Comparison of ENCODE assay signal across 8 cellular contexts in the genomic region with DNA sequence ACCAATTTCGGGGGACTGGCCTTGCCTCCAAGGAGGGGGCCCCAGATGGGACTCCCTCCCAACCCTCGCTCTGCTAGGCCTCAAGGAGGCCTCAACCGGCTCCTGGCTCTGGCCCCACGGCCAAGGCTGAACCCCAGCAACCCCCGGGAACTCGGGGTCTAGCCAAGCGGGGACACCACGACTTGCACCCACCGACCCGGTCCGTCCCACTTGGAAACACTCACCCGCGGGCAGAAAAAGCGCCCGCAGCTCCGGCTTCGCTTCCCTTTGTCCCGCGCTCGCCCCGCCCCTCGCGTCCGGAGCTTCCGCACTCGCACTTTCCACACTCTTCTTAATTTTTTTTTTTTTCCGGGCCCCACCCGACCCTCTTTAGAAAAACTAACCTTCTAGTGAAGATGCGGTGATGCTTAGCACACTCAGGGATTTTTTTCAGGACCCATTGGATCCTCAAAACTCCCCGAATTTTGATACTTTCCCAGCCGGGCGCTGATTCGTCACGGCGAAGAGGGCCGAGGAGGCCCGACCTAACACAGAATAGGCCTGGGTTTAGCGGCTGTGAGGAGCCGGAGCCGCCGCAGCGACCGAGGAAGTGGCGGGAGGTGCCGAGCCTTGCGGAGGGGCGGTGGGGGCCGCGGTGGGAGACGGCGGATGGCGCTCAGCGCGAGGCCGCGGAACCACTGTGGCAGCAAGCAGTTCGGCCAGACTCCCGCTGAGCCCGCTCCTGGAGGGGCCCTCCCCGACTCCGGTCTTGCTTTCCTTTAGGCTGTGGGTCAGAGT. TPM values are rescaled to one million over a fixed set of nuclear protein-coding genes. Genes with fewer than 3 reads are reported as not detected.
DNase-seq lines count a peak whose midpoint lies in the region; ATAC-seq lines count a peak whose summit lies in the region.

A gene (minus strand): TSS at position 270 of the 777 bp plus-strand sequence. CDS start 2,016 bp downstream, outside the sequence.

- ATAC-seq in GM18511 (IDR thresholded peaks at IDR 0.05; ENCODE audit: unreplicated experiment) (peak; percentile 74), HG03159 (IDR thresholded peaks at IDR 0.05; ENCODE audit: unreplicated experiment) (peak; percentile 66), left lobe of liver (peak; percentile 89)

- peak; percentile 61 for DNase-seq in 8988T
- peak; percentile 89 for DNase-seq in NCI-H510A treated with DMSO at 0.1 percent for 48 hours (lab: John Stamatoyannopoulos, UW)
- peak; percentile 67 for DNase-seq in activated CD4-positive, alpha-beta T cell treated with anti-CD3 and anti-CD28 coated beads, Interleukin-2, amount 50 U/mL, for 1 hour
- DNase-seq in dedifferentiated amniotic fluid mesenchymal stem cell (ENCODE audit: extremely low spot score) = peak; percentile 52
- peak; percentile 81 for DNase-seq in left lobe of liver (ENCODE audit: low spot score)
- peak; percentile 69 for DNase-seq in stimulated activated CD4-positive, alpha-beta T cell treated with anti-CD3 and anti-CD28 coated beads, Interleukin-1b, Interleukin-23, amount 100 ng/mL, for 48 hours

RNA-seq across cellular contexts. Expression of the gene that starts here (rescaled TPM):
- 28.3 TPM for total RNA-seq in left lobe of liver

Comparison
In these comparisons a context has a peak if more than half of its experiments do, and no peak if none do; other contexts are left out.
1. Peak in every context shown above with its lines: DNase-seq and ATAC-seq.